ENCODE assay signal across 1 cellular context in the genomic region with DNA sequence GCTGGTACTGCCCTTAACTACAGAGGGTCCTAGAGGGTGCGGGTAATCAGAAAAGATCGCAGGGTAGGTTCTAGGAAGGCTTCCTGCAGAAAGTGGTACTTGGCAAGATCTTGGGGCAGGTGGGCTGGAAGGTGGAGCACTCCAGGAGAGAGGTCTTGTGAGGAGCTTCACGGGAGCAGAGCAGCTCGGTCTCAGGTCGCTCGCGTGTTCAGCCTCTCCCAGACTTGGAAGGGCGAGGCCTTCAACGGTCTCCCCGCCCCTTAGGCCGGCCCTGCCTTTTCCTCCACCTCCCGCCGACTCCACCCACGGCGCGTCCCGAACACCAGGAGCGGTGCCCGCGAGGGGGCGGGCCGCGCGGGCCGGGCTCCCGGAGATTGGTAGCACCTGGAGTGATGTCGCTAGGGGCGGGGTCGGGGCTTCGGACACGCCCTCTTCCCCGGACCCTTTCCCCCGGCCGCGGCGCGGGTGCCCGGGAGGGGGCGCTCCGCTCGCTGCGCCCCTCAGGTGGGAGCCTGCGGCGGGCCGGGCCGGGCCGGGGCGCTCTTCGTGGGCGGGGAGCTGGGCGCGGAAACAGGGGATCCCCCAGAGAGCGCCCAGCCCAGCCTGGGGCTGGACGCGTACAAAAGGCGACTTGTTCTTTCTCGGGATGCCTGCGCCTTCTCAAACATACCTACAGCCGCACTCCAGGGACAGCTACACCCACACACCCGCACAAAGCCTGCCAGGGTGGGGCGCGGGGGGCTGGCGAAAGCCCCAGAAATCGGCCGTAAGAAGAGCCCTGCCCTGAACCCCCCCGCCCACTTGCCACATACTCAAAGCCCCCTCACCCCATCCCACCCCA.
TF ChIP-seq lines count a peak whose summit lies in the region.

No MANE protein-coding gene starts in this region.

TF ChIP-seq in HepG2, 621 proteins besides CTCF, POLR2A, EP300 and RAD21 (continued from another document and continues in another):
- TF ChIP-seq, protein P1, sequence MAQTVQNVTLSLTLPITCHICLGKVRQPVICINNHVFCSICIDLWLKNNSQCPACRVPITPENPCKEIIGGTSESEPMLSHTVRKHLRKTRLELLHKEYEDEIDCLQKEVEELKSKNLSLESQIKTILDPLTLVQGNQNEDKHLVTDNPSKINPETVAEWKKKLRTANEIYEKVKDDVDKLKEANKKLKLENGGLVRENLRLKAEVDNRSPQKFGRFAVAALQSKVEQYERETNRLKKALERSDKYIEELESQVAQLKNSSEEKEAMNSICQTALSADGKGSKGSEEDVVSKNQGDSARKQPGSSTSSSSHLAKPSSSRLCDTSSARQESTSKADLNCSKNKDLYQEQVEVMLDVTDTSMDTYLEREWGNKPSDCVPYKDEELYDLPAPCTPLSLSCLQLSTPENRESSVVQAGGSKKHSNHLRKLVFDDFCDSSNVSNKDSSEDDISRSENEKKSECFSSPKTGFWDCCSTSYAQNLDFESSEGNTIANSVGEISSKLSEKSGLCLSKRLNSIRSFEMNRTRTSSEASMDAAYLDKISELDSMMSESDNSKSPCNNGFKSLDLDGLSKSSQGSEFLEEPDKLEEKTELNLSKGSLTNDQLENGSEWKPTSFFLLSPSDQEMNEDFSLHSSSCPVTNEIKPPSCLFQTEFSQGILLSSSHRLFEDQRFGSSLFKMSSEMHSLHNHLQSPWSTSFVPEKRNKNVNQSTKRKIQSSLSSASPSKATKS (CRISPR knock-in tag; IDR thresholded peaks at IDR 0.05), result no peak
- TF ChIP-seq AGO2 (optimal IDR thresholded peaks at IDR 0.05; ENCODE audit: low read depth, low read length), result peak; percentile 53
- TF ChIP-seq, protein P2, sequence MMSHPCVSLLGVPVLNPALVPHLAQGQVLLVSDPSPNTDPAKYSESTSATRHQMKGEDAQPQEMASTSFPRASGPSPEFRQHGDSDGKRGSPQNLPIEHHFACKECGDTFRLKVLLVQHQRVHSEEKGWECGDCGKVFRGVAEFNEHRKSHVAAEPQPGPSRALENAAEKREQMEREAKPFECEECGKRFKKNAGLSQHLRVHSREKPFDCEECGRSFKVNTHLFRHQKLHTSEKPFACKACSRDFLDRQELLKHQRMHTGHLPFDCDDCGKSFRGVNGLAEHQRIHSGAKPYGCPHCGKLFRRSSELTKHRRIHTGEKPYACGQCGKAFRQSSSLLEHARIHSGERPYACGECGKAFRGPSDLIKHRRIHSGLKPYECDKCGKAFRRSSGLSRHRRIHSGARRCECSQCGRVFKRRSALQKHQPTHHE (CRISPR knock-in tag; IDR thresholded peaks at IDR 0.05; ENCODE audit: borderline replicate concordance), result 0 out of 2 replicates have a peak, but pooled peaks have one; percentile 46
- TF ChIP-seq ZNF124 (CRISPR knock-in tag; IDR thresholded peaks at IDR 0.05), result no peak
- TF ChIP-seq SYNCRIP (IDR thresholded peaks at IDR 0.05; ENCODE audit: insufficient read depth, low read depth, low read length), result no peak
- no peak for TF ChIP-seq RBM22 (optimal IDR thresholded peaks at IDR 0.05; ENCODE audit: low read length)
- no peak for TF ChIP-seq ARNT (IDR thresholded peaks at IDR 0.05)
- TF ChIP-seq KAT8 (CRISPR knock-in tag; IDR thresholded peaks at IDR 0.05), result no peak
- TF ChIP-seq ZFAT (CRISPR knock-in tag; conservative IDR thresholded peaks at IDR 0.05), result no peak
- TF ChIP-seq ZNF746 (CRISPR knock-in tag; IDR thresholded peaks at IDR 0.05), result 0 out of 2 replicates have a peak, but pooled peaks have one; percentile 36
- peak; percentile 14; the same call in 1 of the 2 replicates for TF ChIP-seq FOSL2 (CRISPR knock-in tag; IDR thresholded peaks at IDR 0.05)
- TF ChIP-seq ZNF605 (CRISPR knock-in tag; IDR thresholded peaks at IDR 0.05), result no peak
- no peak for TF ChIP-seq ELK4 (CRISPR knock-in tag; IDR thresholded peaks at IDR 0.05; ENCODE audit: borderline replicate concordance)
- no peak for TF ChIP-seq KMT2B (CRISPR knock-in tag; IDR thresholded peaks at IDR 0.05)
- no peak for TF ChIP-seq ZNF12 (CRISPR knock-in tag; IDR thresholded peaks at IDR 0.05)
- TF ChIP-seq, protein P3, sequence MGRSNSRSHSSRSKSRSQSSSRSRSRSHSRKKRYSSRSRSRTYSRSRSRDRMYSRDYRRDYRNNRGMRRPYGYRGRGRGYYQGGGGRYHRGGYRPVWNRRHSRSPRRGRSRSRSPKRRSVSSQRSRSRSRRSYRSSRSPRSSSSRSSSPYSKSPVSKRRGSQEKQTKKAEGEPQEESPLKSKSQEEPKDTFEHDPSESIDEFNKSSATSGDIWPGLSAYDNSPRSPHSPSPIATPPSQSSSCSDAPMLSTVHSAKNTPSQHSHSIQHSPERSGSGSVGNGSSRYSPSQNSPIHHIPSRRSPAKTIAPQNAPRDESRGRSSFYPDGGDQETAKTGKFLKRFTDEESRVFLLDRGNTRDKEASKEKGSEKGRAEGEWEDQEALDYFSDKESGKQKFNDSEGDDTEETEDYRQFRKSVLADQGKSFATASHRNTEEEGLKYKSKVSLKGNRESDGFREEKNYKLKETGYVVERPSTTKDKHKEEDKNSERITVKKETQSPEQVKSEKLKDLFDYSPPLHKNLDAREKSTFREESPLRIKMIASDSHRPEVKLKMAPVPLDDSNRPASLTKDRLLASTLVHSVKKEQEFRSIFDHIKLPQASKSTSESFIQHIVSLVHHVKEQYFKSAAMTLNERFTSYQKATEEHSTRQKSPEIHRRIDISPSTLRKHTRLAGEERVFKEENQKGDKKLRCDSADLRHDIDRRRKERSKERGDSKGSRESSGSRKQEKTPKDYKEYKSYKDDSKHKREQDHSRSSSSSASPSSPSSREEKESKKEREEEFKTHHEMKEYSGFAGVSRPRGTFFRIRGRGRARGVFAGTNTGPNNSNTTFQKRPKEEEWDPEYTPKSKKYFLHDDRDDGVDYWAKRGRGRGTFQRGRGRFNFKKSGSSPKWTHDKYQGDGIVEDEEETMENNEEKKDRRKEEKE (IDR thresholded peaks at IDR 0.05), result no peak
- TF ChIP-seq ZBTB8A (CRISPR knock-in tag; IDR thresholded peaks at IDR 0.05; ENCODE audit: borderline replicate concordance, low read depth), result no peak
- no peak for TF ChIP-seq CAMTA2 (CRISPR knock-in tag; IDR thresholded peaks at IDR 0.05; ENCODE audit: borderline replicate concordance)
- TF ChIP-seq ZNF296 (CRISPR knock-in tag; conservative IDR thresholded peaks at IDR 0.05), result no peak
- no peak for TF ChIP-seq SMC3 (IDR thresholded peaks at IDR 0.05; ENCODE audit: low read length)
- TF ChIP-seq HDAC2 (CRISPR knock-in tag; IDR thresholded peaks at IDR 0.05), result peak; percentile 26; the same call in 1 of the 2 replicates
- TF ChIP-seq DNMT3B (CRISPR knock-in tag; conservative IDR thresholded peaks at IDR 0.05), result no peak
- TF ChIP-seq ARID2 (CRISPR knock-in tag; IDR thresholded peaks at IDR 0.05; ENCODE audit: borderline replicate concordance), result no peak
- TF ChIP-seq KLF9 (CRISPR knock-in tag; IDR thresholded peaks at IDR 0.05; ENCODE audit: low read depth), result 0 out of 2 replicates have a peak, but pooled peaks have one; percentile 31
- TF ChIP-seq MAFG (CRISPR knock-in tag; IDR thresholded peaks at IDR 0.05), result no peak
- no peak for TF ChIP-seq SIN3B (IDR thresholded peaks at IDR 0.05; ENCODE audit: low read length)
- TF ChIP-seq, protein P4, sequence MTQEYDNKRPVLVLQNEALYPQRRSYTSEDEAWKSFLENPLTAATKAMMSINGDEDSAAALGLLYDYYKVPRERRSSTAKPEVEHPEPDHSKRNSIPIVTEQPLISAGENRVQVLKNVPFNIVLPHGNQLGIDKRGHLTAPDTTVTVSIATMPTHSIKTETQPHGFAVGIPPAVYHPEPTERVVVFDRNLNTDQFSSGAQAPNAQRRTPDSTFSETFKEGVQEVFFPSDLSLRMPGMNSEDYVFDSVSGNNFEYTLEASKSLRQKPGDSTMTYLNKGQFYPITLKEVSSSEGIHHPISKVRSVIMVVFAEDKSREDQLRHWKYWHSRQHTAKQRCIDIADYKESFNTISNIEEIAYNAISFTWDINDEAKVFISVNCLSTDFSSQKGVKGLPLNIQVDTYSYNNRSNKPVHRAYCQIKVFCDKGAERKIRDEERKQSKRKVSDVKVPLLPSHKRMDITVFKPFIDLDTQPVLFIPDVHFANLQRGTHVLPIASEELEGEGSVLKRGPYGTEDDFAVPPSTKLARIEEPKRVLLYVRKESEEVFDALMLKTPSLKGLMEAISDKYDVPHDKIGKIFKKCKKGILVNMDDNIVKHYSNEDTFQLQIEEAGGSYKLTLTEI (CRISPR knock-in tag; conservative IDR thresholded peaks at IDR 0.05), result no peak
- TF ChIP-seq ZNF709 (CRISPR knock-in tag; IDR thresholded peaks at IDR 0.05), result no peak; the same call in 1 of the 2 replicates
- TF ChIP-seq ETV6 (CRISPR knock-in tag; conservative IDR thresholded peaks at IDR 0.05), result no peak
- no peak for TF ChIP-seq ZNF136 (CRISPR knock-in tag; IDR thresholded peaks at IDR 0.05; ENCODE audit: low read depth)
- no peak for TF ChIP-seq SRF (IDR thresholded peaks at IDR 0.05; ENCODE audit: low read depth, low read length)
- TF ChIP-seq IRX3 (CRISPR knock-in tag; IDR thresholded peaks at IDR 0.05; ENCODE audit: borderline replicate concordance, low read depth), result no peak
- TF ChIP-seq, protein P5, sequence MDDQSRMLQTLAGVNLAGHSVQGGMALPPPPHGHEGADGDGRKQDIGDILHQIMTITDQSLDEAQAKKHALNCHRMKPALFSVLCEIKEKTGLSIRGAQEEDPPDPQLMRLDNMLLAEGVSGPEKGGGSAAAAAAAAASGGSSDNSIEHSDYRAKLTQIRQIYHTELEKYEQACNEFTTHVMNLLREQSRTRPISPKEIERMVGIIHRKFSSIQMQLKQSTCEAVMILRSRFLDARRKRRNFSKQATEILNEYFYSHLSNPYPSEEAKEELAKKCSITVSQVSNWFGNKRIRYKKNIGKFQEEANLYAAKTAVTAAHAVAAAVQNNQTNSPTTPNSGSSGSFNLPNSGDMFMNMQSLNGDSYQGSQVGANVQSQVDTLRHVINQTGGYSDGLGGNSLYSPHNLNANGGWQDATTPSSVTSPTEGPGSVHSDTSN (CRISPR knock-in tag; IDR thresholded peaks at IDR 0.05; ENCODE audit: borderline replicate concordance), result no peak
- no peak for TF ChIP-seq SMAD3 (CRISPR knock-in tag; IDR thresholded peaks at IDR 0.05)
- TF ChIP-seq ZNF431 (CRISPR knock-in tag; IDR thresholded peaks at IDR 0.05; ENCODE audit: borderline replicate concordance, low read depth), result 0 out of 2 replicates have a peak, but pooled peaks have one; percentile 15
- TF ChIP-seq, protein P6, sequence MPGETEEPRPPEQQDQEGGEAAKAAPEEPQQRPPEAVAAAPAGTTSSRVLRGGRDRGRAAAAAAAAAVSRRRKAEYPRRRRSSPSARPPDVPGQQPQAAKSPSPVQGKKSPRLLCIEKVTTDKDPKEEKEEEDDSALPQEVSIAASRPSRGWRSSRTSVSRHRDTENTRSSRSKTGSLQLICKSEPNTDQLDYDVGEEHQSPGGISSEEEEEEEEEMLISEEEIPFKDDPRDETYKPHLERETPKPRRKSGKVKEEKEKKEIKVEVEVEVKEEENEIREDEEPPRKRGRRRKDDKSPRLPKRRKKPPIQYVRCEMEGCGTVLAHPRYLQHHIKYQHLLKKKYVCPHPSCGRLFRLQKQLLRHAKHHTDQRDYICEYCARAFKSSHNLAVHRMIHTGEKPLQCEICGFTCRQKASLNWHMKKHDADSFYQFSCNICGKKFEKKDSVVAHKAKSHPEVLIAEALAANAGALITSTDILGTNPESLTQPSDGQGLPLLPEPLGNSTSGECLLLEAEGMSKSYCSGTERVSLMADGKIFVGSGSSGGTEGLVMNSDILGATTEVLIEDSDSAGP (CRISPR knock-in tag; IDR thresholded peaks at IDR 0.05; ENCODE audit: borderline replicate concordance), result peak; percentile 28; the same call in 1 of the 2 replicates
- TF ChIP-seq, protein P7, sequence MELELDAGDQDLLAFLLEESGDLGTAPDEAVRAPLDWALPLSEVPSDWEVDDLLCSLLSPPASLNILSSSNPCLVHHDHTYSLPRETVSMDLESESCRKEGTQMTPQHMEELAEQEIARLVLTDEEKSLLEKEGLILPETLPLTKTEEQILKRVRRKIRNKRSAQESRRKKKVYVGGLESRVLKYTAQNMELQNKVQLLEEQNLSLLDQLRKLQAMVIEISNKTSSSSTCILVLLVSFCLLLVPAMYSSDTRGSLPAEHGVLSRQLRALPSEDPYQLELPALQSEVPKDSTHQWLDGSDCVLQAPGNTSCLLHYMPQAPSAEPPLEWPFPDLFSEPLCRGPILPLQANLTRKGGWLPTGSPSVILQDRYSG (CRISPR knock-in tag; IDR thresholded peaks at IDR 0.05), result no peak
- TF ChIP-seq, protein P8, sequence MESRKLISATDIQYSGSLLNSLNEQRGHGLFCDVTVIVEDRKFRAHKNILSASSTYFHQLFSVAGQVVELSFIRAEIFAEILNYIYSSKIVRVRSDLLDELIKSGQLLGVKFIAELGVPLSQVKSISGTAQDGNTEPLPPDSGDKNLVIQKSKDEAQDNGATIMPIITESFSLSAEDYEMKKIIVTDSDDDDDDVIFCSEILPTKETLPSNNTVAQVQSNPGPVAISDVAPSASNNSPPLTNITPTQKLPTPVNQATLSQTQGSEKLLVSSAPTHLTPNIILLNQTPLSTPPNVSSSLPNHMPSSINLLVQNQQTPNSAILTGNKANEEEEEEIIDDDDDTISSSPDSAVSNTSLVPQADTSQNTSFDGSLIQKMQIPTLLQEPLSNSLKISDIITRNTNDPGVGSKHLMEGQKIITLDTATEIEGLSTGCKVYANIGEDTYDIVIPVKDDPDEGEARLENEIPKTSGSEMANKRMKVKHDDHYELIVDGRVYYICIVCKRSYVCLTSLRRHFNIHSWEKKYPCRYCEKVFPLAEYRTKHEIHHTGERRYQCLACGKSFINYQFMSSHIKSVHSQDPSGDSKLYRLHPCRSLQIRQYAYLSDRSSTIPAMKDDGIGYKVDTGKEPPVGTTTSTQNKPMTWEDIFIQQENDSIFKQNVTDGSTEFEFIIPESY (CRISPR knock-in tag; IDR thresholded peaks at IDR 0.05), result no peak
- TF ChIP-seq, protein P9, sequence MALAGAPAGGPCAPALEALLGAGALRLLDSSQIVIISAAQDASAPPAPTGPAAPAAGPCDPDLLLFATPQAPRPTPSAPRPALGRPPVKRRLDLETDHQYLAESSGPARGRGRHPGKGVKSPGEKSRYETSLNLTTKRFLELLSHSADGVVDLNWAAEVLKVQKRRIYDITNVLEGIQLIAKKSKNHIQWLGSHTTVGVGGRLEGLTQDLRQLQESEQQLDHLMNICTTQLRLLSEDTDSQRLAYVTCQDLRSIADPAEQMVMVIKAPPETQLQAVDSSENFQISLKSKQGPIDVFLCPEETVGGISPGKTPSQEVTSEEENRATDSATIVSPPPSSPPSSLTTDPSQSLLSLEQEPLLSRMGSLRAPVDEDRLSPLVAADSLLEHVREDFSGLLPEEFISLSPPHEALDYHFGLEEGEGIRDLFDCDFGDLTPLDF (CRISPR knock-in tag; IDR thresholded peaks at IDR 0.05), result no peak
- TF ChIP-seq MXD4 (CRISPR knock-in tag; IDR thresholded peaks at IDR 0.05), result no peak
